Comparison of ENCODE assay signal across 12 cellular contexts in the genomic region with DNA sequence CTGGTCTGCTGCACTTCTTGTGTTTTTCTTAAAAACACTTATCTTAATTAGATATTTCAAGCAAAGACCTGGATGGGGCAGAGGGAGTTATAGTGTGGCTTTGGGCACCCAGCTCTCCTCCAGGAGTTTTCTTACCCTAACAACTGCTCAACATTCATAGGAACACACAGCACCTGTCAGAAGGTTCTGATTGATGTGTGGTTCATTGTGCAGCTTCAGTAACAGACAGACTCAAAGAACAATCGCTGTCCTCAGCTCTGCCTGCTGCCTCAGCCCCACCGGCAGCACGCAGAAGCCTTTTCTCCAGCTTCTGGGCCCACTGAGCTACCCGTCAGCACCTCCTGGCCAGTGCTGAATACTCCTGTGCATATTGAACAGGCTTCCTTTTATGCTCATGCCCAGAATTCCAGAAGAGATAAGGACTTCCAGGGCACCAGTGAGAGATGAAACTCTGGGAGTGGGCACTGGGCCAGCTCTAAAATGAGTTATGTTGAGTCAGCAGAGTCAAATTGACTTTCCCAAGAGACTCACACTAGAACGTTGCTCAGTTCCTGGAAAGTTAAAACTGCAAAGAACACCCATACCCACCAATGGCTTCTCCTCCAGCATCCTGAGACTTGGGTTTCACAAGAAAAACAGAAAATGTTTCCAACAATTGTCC.
DNase-seq lines count a peak whose midpoint lies in the region; ATAC-seq and TF ChIP-seq lines count a peak whose summit lies in the region.
"Had no signal": no experiment of that assay in that cellular context is flagged by ENCODE, and none has a peak within 500 bp of the region (broad histone marks: within the 10 kb centered on the region; RNA-seq: fewer than 3 reads in every experiment).

No MANE protein-coding gene starts in this region.

- intact Hi-C loops in left colon (cut with DNase I, micrococcal nuclease) = no loop called here

- no peaks in the 10 kb centered on the region for H3K27me3 Mint-ChIP-seq in nephron (ENCODE audit: low read depth)

- peaks cover 62% of the 10 kb centered on the region for H3K36me3 Mint-ChIP-seq in nephron (ENCODE audit: low read depth)
- H3K36me3 Mint-ChIP-seq: CD4-positive, CD25-positive, alpha-beta regulatory T cell had no signal

- peak overlapping the region in 2 of 3 experiments; percentile 12 to 13 for H3K27ac Mint-ChIP-seq in nephron
- H3K27ac Mint-ChIP-seq: activated B cell treated with CpG ODN at 0.5 μM for 24 hours; CD4-positive, CD25-positive, alpha-beta regulatory T cell had no signal

- no peaks in the 10 kb centered on the region for H3K9me3 Mint-ChIP-seq in nephron
- H3K9me3 Mint-ChIP-seq: activated B cell treated with CpG ODN at 0.5 μM for 24 hours; CD4-positive, CD25-positive, alpha-beta regulatory T cell had no signal

- DNase-seq in AG09309 (ENCODE audit: low read depth) (peak; percentile 35), RKO (ENCODE audit: low spot score) (peak; percentile 57), fibroblast of peridontal ligament (ENCODE audit: extremely low read depth) (peak; percentile 72), NCI-H526 (lab: John Stamatoyannopoulos, UW) (no peak), GDM1 (lab: John Stamatoyannopoulos, UW) (no peak), left colon (no peak)
- DNase-seq: activated B cell treated with CpG ODN at 0.5 μM for 24 hours; activated effector memory CD4-positive, alpha-beta T cell treated with Interleukin-2 at 50 U/mL for 16 hours; CD4-positive, CD25-positive, alpha-beta regulatory T cell; NCI-H1417 had no signal

- no peak for ATAC-seq in HG02588 (IDR thresholded peaks at IDR 0.05; ENCODE audit: unreplicated experiment)
- no peak for ATAC-seq in left colon

- no peak overlapping the region for H3K4me3 Mint-ChIP-seq in nephron
- H3K4me3 Mint-ChIP-seq: activated B cell treated with CpG ODN at 0.5 μM for 24 hours; CD4-positive, CD25-positive, alpha-beta regulatory T cell had no signal

- TF ChIP-seq CTCF in AG09309 (IDR thresholded peaks at IDR 0.05; ENCODE audit: control insufficient read depth, insufficient read depth, low read depth, low read length, missing control alignments) (no peak), nephron (IDR thresholded peaks at IDR 0.05; ENCODE audit: unreplicated experiment in 3 of 3) (no peak)

- no peak overlapping the region for H3K4me3 ChIP-seq in AG09309 (ENCODE audit: control insufficient read depth, low read depth, low read length)

- H3K4me1 Mint-ChIP-seq in nephron = peaks cover 17% of the 10 kb centered on the region
- H3K4me1 Mint-ChIP-seq: activated B cell treated with CpG ODN at 0.5 μM for 24 hours; CD4-positive, CD25-positive, alpha-beta regulatory T cell had no signal

Comparison
In these comparisons a context has a peak if more than half of its experiments do, and no peak if none do; other contexts are left out.
1. DNase-seq: peak in AG09309 (single experiment), RKO (single experiment) and fibroblast of peridontal ligament (single experiment); none in NCI-H526 (0 of 2), GDM1 (single experiment) and left colon (0 of 2).